ENCODE assay signal across 8 cellular contexts in genomic region chr9:4235951-4236804, GRCh38.
A peak's percentile ranks its signal among the peaks of the same experiment; 100 is the strongest.
DNase-seq lines count a peak whose midpoint lies in the region; ATAC-seq, FAIRE-seq and TF ChIP-seq lines count a peak whose summit lies in the region.

No MANE protein-coding gene starts in this region.

- FAIRE-seq in HTR-8/SVneo (lab: Jason Lieb, UNC), result peak; percentile 31

- peak overlapping the region; percentile 96 for H3K27ac ChIP-seq in mesenchymal stem cell (ENCODE audit: low read length, poor library complexity, severe bottlenecking)

- H3K27me3 ChIP-seq in mesenchymal stem cell (ENCODE audit: control insufficient read depth in 1 of 2, insufficient read depth in 1 of 2, low read length in 2 of 2) (no peaks in the 10 kb centered on the region), MG63 (no peaks in the 10 kb centered on the region)

- no peak overlapping the region for H3K14ac ChIP-seq in mesenchymal stem cell (ENCODE audit: low read length in 2 of 2)

- no peak overlapping the region for H2AFZ ChIP-seq in mesenchymal stem cell (ENCODE audit: low read depth, low read length)

- H3K23ac ChIP-seq in mesenchymal stem cell (ENCODE audit: low read length in 2 of 2), result no peak overlapping the region

- H3K4me2 ChIP-seq in mesenchymal stem cell (ENCODE audit: low read length, poor library complexity, severe bottlenecking), result peak overlapping the region; percentile 33

- no peak overlapping the region for H3K27ac Mint-ChIP-seq in T-helper 17 cell

- H3K9ac ChIP-seq in mesenchymal stem cell (ENCODE audit: low read length), result peak overlapping the region; percentile 32

- no peak overlapping the region for H4K91ac ChIP-seq in mesenchymal stem cell (ENCODE audit: low read length)

- no peaks in the 10 kb centered on the region for H3K9me3 ChIP-seq in mesenchymal stem cell (ENCODE audit: control insufficient read depth, low read length)
- H3K9me3 ChIP-seq in T-helper 17 cell (ENCODE audit: control insufficient read depth, low read length, poor library complexity, severe bottlenecking), result peaks cover 2% of the 10 kb centered on the region
- no peaks in the 10 kb centered on the region for H3K9me3 ChIP-seq in MG63

- H2BK120ac ChIP-seq in mesenchymal stem cell (ENCODE audit: low read depth, low read length), result no peak overlapping the region

- no peak for ATAC-seq in T-helper 17 cell

- H3K18ac ChIP-seq in mesenchymal stem cell (ENCODE audit: low read depth in 1 of 2, low read length in 2 of 2), result no peak overlapping the region

- H2AK5ac ChIP-seq in mesenchymal stem cell (ENCODE audit: low read length, severe bottlenecking), result no peak overlapping the region

- no peak overlapping the region for H2BK15ac ChIP-seq in mesenchymal stem cell (ENCODE audit: low read depth, poor library complexity, severe bottlenecking)

- H2BK12ac ChIP-seq in mesenchymal stem cell (ENCODE audit: low read length in 2 of 2), result no peak overlapping the region

- peaks cover 6% of the 10 kb centered on the region for H3K79me1 ChIP-seq in mesenchymal stem cell (replicated peaks; ENCODE audit: low read length, poor library complexity, severe bottlenecking)

- no peak overlapping the region for H4K8ac ChIP-seq in mesenchymal stem cell (ENCODE audit: low read length)

- peaks cover 9% of the 10 kb centered on the region for H3K4me1 Mint-ChIP-seq in T-helper 17 cell

- no peak overlapping the region for H3K4ac ChIP-seq in mesenchymal stem cell (ENCODE audit: low read depth in 1 of 2, low read length in 2 of 2)

- H3K27me3 Mint-ChIP-seq in T-helper 17 cell, result peaks cover 24% of the 10 kb centered on the region

- WGBS in mesenchymal stem cell, result 26% methylated on average over 3 of the region's 5 CpGs

- peaks cover 2% of the 10 kb centered on the region for H3K4me1 ChIP-seq in mesenchymal stem cell (ENCODE audit: control insufficient read depth, insufficient read depth, low read depth, low read length)

- no peak overlapping the region for H3K4me3 Mint-ChIP-seq in T-helper 17 cell

- no peak for TF ChIP-seq CTCF in cardiac fibroblast (IDR thresholded peaks at IDR 0.05; ENCODE audit: low read depth, low read length)

- no peak overlapping the region for H3K4me3 ChIP-seq in cardiac fibroblast (replicated peaks in 1 of 2; ENCODE audit: low read depth in 2 of 2, low read length in 2 of 2)
- H3K4me3 ChIP-seq in mesenchymal stem cell (ENCODE audit: insufficient read depth in 1 of 2, low read depth in 1 of 2, low read length in 2 of 2), result no peak overlapping the region
- no peak overlapping the region for H3K4me3 ChIP-seq in MG63

- H3K36me3 ChIP-seq in mesenchymal stem cell (ENCODE audit: control insufficient read depth in 1 of 2, insufficient read depth in 2 of 2, low read depth in 1 of 2, low read length in 2 of 2) (peaks cover 3 to 10% of the 10 kb centered on the region in 2 experiments), MG63 (no peaks in the 10 kb centered on the region)

- no peaks in the 10 kb centered on the region for H3K36me3 Mint-ChIP-seq in T-helper 17 cell (ENCODE audit: low read depth)

- DNase-seq in AG20443 (ENCODE audit: low spot score), result peak; percentile 53
- peak; percentile 43 for DNase-seq in HTR-8/SVneo (ENCODE audit: insufficient read length, low spot score)
- DNase-seq in cardiac fibroblast (ENCODE audit: low read depth in 2 of 2), result peak; percentile 54 to 80
- DNase-seq in mesenchymal stem cell, result peak; percentile 77
- DNase-seq in T-helper 17 cell, result no peak
- DNase-seq in MG63, result no peak
- no peak for DNase-seq in NCI-H1092 treated with DMSO at 0.1 percent for 48 hours (lab: John Stamatoyannopoulos, UW)
- DNase-seq in KG1 (lab: John Stamatoyannopoulos, UW), result no peak

- peak overlapping the region; percentile 1 for H2BK5ac ChIP-seq in mesenchymal stem cell (ENCODE audit: low read depth, low read length, poor library complexity, severe bottlenecking)

Comparison
In these comparisons a context has a peak if more than half of its experiments do, and no peak if none do; other contexts are left out.
1. DNase-seq: peak in AG20443 (single experiment), HTR-8/SVneo (single experiment), cardiac fibroblast (2 of 2) and mesenchymal stem cell (single experiment); none in T-helper 17 cell (0 of 3), MG63 (single experiment), NCI-H1092 treated with DMSO at 0.1 percent for 48 hours (single experiment) and KG1 (single experiment).